Comparison of ENCODE assay signal across 2 cellular contexts in genomic region chr2:173386441-173387044, GRCh38.
TF ChIP-seq lines count a peak whose summit lies in the region.

No MANE protein-coding gene starts in this region.

TF ChIP-seq in IMR-90, 13 proteins besides CTCF, POLR2A, EP300 and RAD21:
- TF ChIP-seq CEBPB (IDR thresholded peaks at IDR 0.05; ENCODE audit: low read depth, low read length) (no peak), RCOR1 (IDR thresholded peaks at IDR 0.05; ENCODE audit: insufficient replicate concordance, low read length) (no peak), CHD1 (IDR thresholded peaks at IDR 0.05; ENCODE audit: low read depth, low read length) (no peak), SMC3 (IDR thresholded peaks at IDR 0.05; ENCODE audit: low read depth, low read length) (no peak), NFE2L2 (IDR thresholded peaks at IDR 0.05; ENCODE audit: low read depth, low read length) (no peak), RFX5 (IDR thresholded peaks at IDR 0.05; ENCODE audit: low read depth, low read length) (no peak), BHLHE40 (IDR thresholded peaks at IDR 0.05; ENCODE audit: low read depth, low read length) (no peak), MAZ (IDR thresholded peaks at IDR 0.05; ENCODE audit: borderline replicate concordance, low read depth, low read length) (no peak), MXI1 (IDR thresholded peaks at IDR 0.05; ENCODE audit: borderline replicate concordance, low read depth, low read length) (no peak), FOS (IDR thresholded peaks at IDR 0.05; ENCODE audit: low read depth, low read length) (no peak)

TF ChIP-seq in H1, 55 proteins besides CTCF, POLR2A, EP300 and RAD21:
- TF ChIP-seq ASH2L (IDR thresholded peaks at IDR 0.05; ENCODE audit: low read length) (no peak), MAFK (IDR thresholded peaks at IDR 0.05; ENCODE audit: low read depth, low read length) (no peak), SIRT6 (IDR thresholded peaks at IDR 0.05; ENCODE audit: low read length) (no peak), KDM5A (IDR thresholded peaks at IDR 0.05; ENCODE audit: low read length) (no peak), CEBPB (IDR thresholded peaks at IDR 0.05; ENCODE audit: low read depth, low read length) (no peak), RBBP5 (IDR thresholded peaks at IDR 0.05; ENCODE audit: borderline replicate concordance, low read depth, low read length) (no peak), TAF7 (optimal IDR thresholded peaks at IDR 0.05; ENCODE audit: borderline replicate concordance, low read depth, low read length) (no peak), BACH1 (IDR thresholded peaks at IDR 0.05; ENCODE audit: low read length) (no peak), CBX5 (IDR thresholded peaks at IDR 0.05; ENCODE audit: low read depth, low read length) (no peak), JUN (IDR thresholded peaks at IDR 0.05; ENCODE audit: low read depth, low read length) (no peak), KDM4A (IDR thresholded peaks at IDR 0.05; ENCODE audit: low read depth, low read length, severe bottlenecking) (no peak), EGR1 (IDR thresholded peaks at IDR 0.05; ENCODE audit: borderline replicate concordance, low read depth, low read length) (no peak), CHD7 (IDR thresholded peaks at IDR 0.05; ENCODE audit: insufficient replicate concordance, low read length) (no peak), NANOG (IDR thresholded peaks at IDR 0.05; ENCODE audit: insufficient read depth, low read depth, low read length, poor library complexity, severe bottlenecking) (no peak), EZH2 (IDR thresholded peaks at IDR 0.05; ENCODE audit: low read depth, low read length, severe bottlenecking) (no peak), BCL11A (IDR thresholded peaks at IDR 0.05; ENCODE audit: low read depth in 2 of 2, low read length in 2 of 2) (no peak), GTF2F1 (IDR thresholded peaks at IDR 0.05; ENCODE audit: borderline replicate concordance, low read depth, low read length) (no peak), GABPA (IDR thresholded peaks at IDR 0.05; ENCODE audit: borderline replicate concordance, insufficient read depth, low read length) (no peak)
